30 cellular contexts compared by ENCODE assay signal in the genomic region with DNA sequence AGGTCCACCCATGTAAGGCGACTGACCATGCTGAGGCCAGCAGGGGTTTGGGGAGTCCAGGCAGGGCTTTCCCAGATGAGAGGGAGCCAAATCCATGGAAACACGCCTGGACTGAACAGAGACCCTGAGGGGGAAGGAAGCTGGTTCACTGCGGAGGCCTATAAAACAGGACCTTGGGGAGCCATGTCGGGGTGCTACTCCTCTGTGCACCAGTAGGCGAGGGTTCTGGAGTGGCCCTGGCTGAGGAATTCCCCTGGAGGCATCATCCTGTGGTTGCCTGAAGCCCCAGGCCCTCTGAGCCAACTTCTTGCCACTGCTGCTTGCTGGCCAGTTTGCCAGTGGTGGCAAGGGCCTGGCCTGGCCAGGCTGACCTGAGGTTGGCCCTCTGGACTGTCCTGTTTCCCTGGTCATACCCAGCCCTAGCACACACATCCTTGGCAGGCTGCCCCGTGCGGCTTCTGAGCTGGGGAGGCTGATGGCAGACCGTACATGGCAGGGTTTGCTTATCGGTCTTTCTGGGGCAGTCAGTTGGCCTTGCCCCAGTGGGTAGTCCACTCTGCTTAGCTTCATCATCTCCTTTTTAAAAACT. TPM values are rescaled to one million over a fixed set of nuclear protein-coding genes. Genes with fewer than 3 reads are reported as not detected.
A peak's percentile ranks its signal among the peaks of the same experiment; 100 is the strongest.
DNase-seq lines count a peak whose midpoint lies in the region; ATAC-seq, FAIRE-seq and TF ChIP-seq lines count a peak whose summit lies in the region.
"Had no signal": no experiment of that assay in that cellular context is flagged by ENCODE, and none has a peak within 500 bp of the region (broad histone marks: within the 10 kb centered on the region; RNA-seq: fewer than 3 reads in every experiment).

No MANE protein-coding gene starts in this region.

- H3K27ac ChIP-seq in lower lobe of right lung (peak overlapping the region; percentile 18), upper lobe of right lung (peak overlapping the region; percentile 30), coronary artery (no peak overlapping the region)
- H3K27ac ChIP-seq: breast epithelium, gastrocnemius medialis, neutrophil, right atrium auricular region, spleen, thoracic aorta, WERI-Rb-1 had no signal

- H3K27me3 ChIP-seq in H7 (ENCODE audit: control insufficient read depth, insufficient read depth, low read length) (peaks cover 29% of the 10 kb centered on the region), lower lobe of right lung (ENCODE audit: low read depth) (peaks cover 30% of the 10 kb centered on the region), upper lobe of right lung (peaks cover 11% of the 10 kb centered on the region)
- H3K27me3 ChIP-seq: right atrium auricular region, SJCRH30 had no signal

- FAIRE-seq in RCC 7860 (lab: Jason Lieb, UNC), result peak; percentile 66
- FAIRE-seq: GM19239 had no signal

- intact Hi-C loops in lower lobe of right lung (cut with DNase I) (no loop called here), upper lobe of right lung (cut with DNase I) (no loop called here)

- ATAC-seq in lower lobe of right lung, result no peak
- no peak for ATAC-seq in upper lobe of right lung
- no peak for ATAC-seq in GM18520 (IDR thresholded peaks at IDR 0.05; ENCODE audit: unreplicated experiment)
- ATAC-seq: activated naive CD4-positive, alpha-beta T cell treated with anti-CD3 and anti-CD28 coated beads, Interleukin-2, amount 50 U/mL, for 72 hours; gastrocnemius medialis had no signal

- peak; percentile 42 for DNase-seq in H7
- DNase-seq in RCC 7860 (ENCODE audit: low spot score), result peak; percentile 61
- no peak for DNase-seq in lower lobe of right lung
- DNase-seq in upper lobe of right lung, result no peak
- DNase-seq in ureter (ENCODE audit: low spot score), result no peak
- DNase-seq in coronary artery (ENCODE audit: low spot score), result no peak
- DNase-seq: activated CD4-positive, alpha-beta T cell treated with anti-CD3 and anti-CD28 coated beads for 4 hours; C1 segment of cervical spinal cord; DMS79; gastrocnemius medialis; hypothalamus; NCI-H2107; NCI-H774; posterior cingulate gyrus; RPMI8226; spleen; stimulated activated CD4-positive, alpha-beta T cell treated with anti-CD3 and anti-CD28 coated beads, Interleukin-2, amount 100 ng/mL, for 24 hours; T-helper 9 cell; WERI-Rb-1 had no signal

- H3K4me1 ChIP-seq in lower lobe of right lung, result peaks cover 10% of the 10 kb centered on the region
- peaks cover 4% of the 10 kb centered on the region for H3K4me1 ChIP-seq in upper lobe of right lung
- H3K4me1 ChIP-seq: breast epithelium, gastrocnemius medialis, HAP-1 had no signal

- H3K9me3 ChIP-seq in lower lobe of right lung, result no peaks in the 10 kb centered on the region
- H3K9me3 ChIP-seq in upper lobe of right lung, result no peaks in the 10 kb centered on the region
- H3K9me3 ChIP-seq: breast epithelium, gastrocnemius medialis, HAP-1, neutrophil, right atrium auricular region, SJCRH30, spleen, thoracic aorta had no signal

- TF ChIP-seq CTCF in lower lobe of right lung (IDR thresholded peaks at IDR 0.05) (no peak), upper lobe of right lung (IDR thresholded peaks at IDR 0.05) (no peak), coronary artery (IDR thresholded peaks at IDR 0.05) (no peak)

- H3K4me3 ChIP-seq in H7 (ENCODE audit: insufficient read depth, low read depth, low read length) (no peak overlapping the region), lower lobe of right lung (no peak overlapping the region), upper lobe of right lung (no peak overlapping the region), coronary artery (no peak overlapping the region)
- H3K4me3 ChIP-seq: breast epithelium, gastrocnemius medialis, HAP-1, right atrium auricular region, spleen, thoracic aorta had no signal

- H3K36me3 ChIP-seq in H7 (replicated peaks; ENCODE audit: control insufficient read depth, insufficient read depth, low read length) (no peaks in the 10 kb centered on the region), lower lobe of right lung (no peaks in the 10 kb centered on the region), upper lobe of right lung (no peaks in the 10 kb centered on the region)
- H3K36me3 ChIP-seq: breast epithelium, gastrocnemius medialis, HAP-1, neutrophil, right atrium auricular region, SJCRH30, spleen, thoracic aorta, WERI-Rb-1 had no signal

RNA-seq across cellular contexts. Expression of a gene that starts 2.2 kb away (rescaled TPM):
- total RNA-seq in H7 (2014; rRNA removed; shearing (Covaris generic)), result 0.41 and 0.76 TPM in 2 replicates
- total RNA-seq in lower lobe of right lung (42.6 TPM), upper lobe of right lung (76.6 TPM), ureter (not detected)
- total RNA-seq: activated naive CD4-positive, alpha-beta T cell treated with anti-CD3 and anti-CD28 coated beads, Interleukin-2, amount 50 U/mL, for 72 hours; endothelial cell of umbilical vein; gastrocnemius medialis; myocyte had no signal

RNA-seq across cellular contexts. Expression of a gene that starts 50.2 kb away (rescaled TPM):
- 62.9 and 65.1 TPM in 2 replicates for total RNA-seq in H7 (2014; rRNA removed; shearing (Covaris generic))
- total RNA-seq in lower lobe of right lung (47.9 TPM), upper lobe of right lung (45.3 TPM), ureter (48.1 TPM)

Comparison
In these comparisons a context has a peak if more than half of its experiments do, and no peak if none do; other contexts are left out.
1. DNase-seq: peak in H7 (single experiment) and RCC 7860 (single experiment); none in lower lobe of right lung (single experiment), upper lobe of right lung (single experiment), ureter (single experiment) and coronary artery (single experiment).
2. H3K27ac ChIP-seq: peak in lower lobe of right lung (single experiment) and upper lobe of right lung (single experiment); none in coronary artery (0 of 2).
3. RNA of a gene that starts 2.2 kb away (total RNA-seq): 76.6 TPM in upper lobe of right lung (single experiment) and 42.6 TPM in lower lobe of right lung (single experiment); 0.41 to 0.76 TPM in H7 and not detected in ureter (single experiment); every median in the first group is over 10 times any median in the second.